8 cellular contexts compared by ENCODE assay signal in the genomic region with DNA sequence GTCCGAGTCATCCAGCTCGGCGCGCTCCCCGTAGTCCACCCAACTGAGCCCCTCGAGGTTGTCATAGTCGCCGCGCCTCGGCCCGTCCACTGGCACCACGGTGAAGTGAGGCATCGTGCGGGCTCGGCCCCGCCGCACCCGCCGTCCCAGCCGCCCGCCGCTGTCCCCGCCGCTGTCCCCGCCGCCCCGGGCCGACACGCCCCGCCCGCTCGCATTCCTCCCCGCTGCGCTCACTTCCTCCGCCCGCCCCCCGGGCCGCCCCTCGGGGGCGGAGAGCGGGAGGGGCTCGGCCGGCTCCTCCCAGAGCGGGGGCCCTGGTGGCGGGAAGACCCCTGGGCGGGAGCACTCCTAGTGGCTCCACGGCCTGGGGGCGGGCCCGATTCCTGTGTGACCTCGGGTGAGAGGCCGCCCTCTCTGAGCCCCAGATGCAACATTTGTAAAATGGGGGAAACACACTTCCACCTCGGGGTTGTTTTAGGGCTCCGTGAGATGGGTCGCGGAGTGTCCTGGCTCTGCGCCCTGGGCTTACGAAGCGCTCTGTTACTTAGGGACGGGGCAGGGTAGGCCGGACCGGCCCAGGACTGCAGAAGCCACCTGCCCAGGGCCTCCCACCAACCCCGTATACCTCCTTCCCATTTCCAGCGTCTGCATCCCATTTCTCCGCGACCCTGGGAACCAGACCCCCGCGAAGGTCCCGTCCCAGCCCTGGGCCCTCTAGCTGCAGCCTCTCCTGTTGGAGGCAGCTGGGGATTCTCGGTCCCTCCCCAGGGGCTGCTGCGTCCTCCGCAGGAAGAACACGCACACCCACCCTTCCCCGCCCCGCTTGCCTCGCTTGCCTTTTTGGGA. TPM values are rescaled to one million over a fixed set of nuclear protein-coding genes. Genes with fewer than 3 reads are reported as not detected.
A peak's percentile ranks its signal among the peaks of the same experiment; 100 is the strongest.
DNase-seq lines count a peak whose midpoint lies in the region; ATAC-seq lines count a peak whose summit lies in the region.

A gene (minus strand): TSS at position 198 of the 846 bp plus-strand sequence. CDS start 84 bp downstream, at position 114.

- peak; percentile 81 for ATAC-seq in GM18868 (IDR thresholded peaks at IDR 0.05; ENCODE audit: unreplicated experiment)
- ATAC-seq in HG03103 (IDR thresholded peaks at IDR 0.05; ENCODE audit: low read depth, unreplicated experiment): peak; percentile 56

- H3K4me1 ChIP-seq in NT2/D1 (ENCODE audit: insufficient read depth, insufficient read length): peaks cover 23% of the 10 kb centered on the region
- H3K4me1 ChIP-seq in mononuclear cell (ENCODE audit: insufficient read depth, low read length): peaks cover 20% of the 10 kb centered on the region

- peak within 1 kb of the TSS; percentile 82 for H3K4me3 ChIP-seq in NT2/D1 (ENCODE audit: insufficient read length, low read depth)
- H3K4me3 ChIP-seq in mononuclear cell (ENCODE audit: low read length): peak within 1 kb of the TSS; percentile 62

- H3K36me3 ChIP-seq in NT2/D1 (ENCODE audit: insufficient read depth, insufficient read length, low read length): peaks cover 38% of the 10 kb centered on the region

- no peaks in the 10 kb centered on the region for H3K9me3 ChIP-seq in NT2/D1 (ENCODE audit: insufficient read depth, low read length)
- H3K9me3 ChIP-seq in mononuclear cell (ENCODE audit: low read depth, low read length): no peaks in the 10 kb centered on the region

- H3K27me3 ChIP-seq in NT2/D1 (ENCODE audit: insufficient read depth, insufficient read length) (no peaks in the 10 kb centered on the region), mononuclear cell (ENCODE audit: insufficient read depth, low read length) (no peaks in the 10 kb centered on the region)

- H3K9ac ChIP-seq in NT2/D1 (ENCODE audit: insufficient read length, low read depth): peak within 1 kb of the TSS; percentile 85

- peak; percentile 41 for DNase-seq in A172 (ENCODE audit: low spot score)
- peak; percentile 68 for DNase-seq in NT2/D1 (ENCODE audit: low read depth, low spot score)
- DNase-seq in activated T-cell treated with anti-CD3 and anti-CD28 coated beads for 1 hour (ENCODE audit: low read depth): peak; percentile 75
- DNase-seq in epidermal melanocyte (ENCODE audit: insufficient read length, low spot score): peak; percentile 96
- DNase-seq in stimulated activated CD8-positive, alpha-beta memory T cell treated with anti-CD3 and anti-CD28 coated beads, Interleukin-4, amount 100 ng/mL, for 1 hour (ENCODE audit: low read depth in 2 of 2, low spot score in 1 of 2): peak; percentile 51 to 69

RNA-seq across cellular contexts. Expression of the gene that starts here (rescaled TPM):
- total RNA-seq in A172 (2014; rRNA removed; shearing (Covaris generic)): 25.1 and 26.6 TPM in 2 replicates
- total RNA-seq in mononuclear cell: 6.9 TPM

Comparison
In these comparisons a context has a peak if more than half of its experiments do, and no peak if none do; other contexts are left out.
1. Peak in every context shown above with its lines: DNase-seq, ATAC-seq and H3K4me3 ChIP-seq.
2. DNase-seq: peak in every context shown above with its lines; median percentile 96 in epidermal melanocyte; 75 in activated T-cell treated with anti-CD3 and anti-CD28 coated beads for 1 hour; 68 in NT2/D1; 60 in stimulated activated CD8-positive, alpha-beta memory T cell treated with anti-CD3 and anti-CD28 coated beads, Interleukin-4, amount 100 ng/mL, for 1 hour; 41 in A172.